27 cellular contexts compared by ENCODE assay signal in genomic region chr4:143089847-143090246, GRCh38.
"Had no signal": no experiment of that assay in that cellular context is flagged by ENCODE, and none has a peak within 500 bp of the region (broad histone marks: within the 10 kb centered on the region; RNA-seq: fewer than 3 reads in every experiment).

No MANE protein-coding gene starts in this region.

- H3K4me3 ChIP-seq: ascending aorta, breast epithelium, coronary artery, dorsolateral prefrontal cortex had no signal

- H3K27ac ChIP-seq: ascending aorta, breast epithelium, coronary artery, dorsolateral prefrontal cortex, WERI-Rb-1 had no signal

- H3K9me3 ChIP-seq: ascending aorta, breast epithelium had no signal

- H3K36me3 ChIP-seq: ascending aorta, breast epithelium, WERI-Rb-1 had no signal

- DNase-seq: activated CD4-positive, alpha-beta memory T cell treated with anti-CD3 and anti-CD28 coated beads for 36 hours; activated CD4-positive, alpha-beta T cell treated with anti-CD3 and anti-CD28 coated beads for 36 hours; activated CD4-positive, alpha-beta T cell treated with anti-CD3 and anti-CD28 coated beads, Interleukin-2, amount 10 ng/mL, durations not matched to agents 24 days and 14 days; activated CD4-positive, CD25-positive, alpha-beta regulatory T cell; activated CD4-positive, CD25-positive, alpha-beta regulatory T cell treated with anti-CD3 and anti-CD28 coated beads, Interleukin-2, amount 50 U/mL, for 72 hours; activated CD8-positive, alpha-beta memory T cell treated with anti-CD3 and anti-CD28 coated beads, Interleukin-2, amount 10 ng/mL, durations not matched to agents 7 days and 5 days; activated CD8-positive, alpha-beta memory T cell treated with anti-CD3 and anti-CD28 coated beads, Interleukin-2, amount 50 U/mL, for 4 hours; activated CD8-positive, alpha-beta T cell treated with anti-CD3 and anti-CD28 coated beads, Interleukin-2, amount 10 ng/mL, durations not matched to agents 7 days and 5 days; activated effector memory CD4-positive, alpha-beta T cell treated with anti-CD3 and anti-CD28 coated beads, Interleukin-2, amount 50 U/mL, for 16 hours; activated naive CD4-positive, alpha-beta T cell; activated naive CD4-positive, alpha-beta T cell treated with anti-CD3 and anti-CD28 coated beads, Interleukin-2, amount 10 ng/mL, durations not matched to agents 7 days and 5 days; activated naive CD8-positive, alpha-beta T cell treated with anti-CD3 and anti-CD28 coated beads, Interleukin-2, amount 10 ng/mL, durations not matched to agents 7 days and 5 days; activated T-cell treated with anti-CD3 and anti-CD28 coated beads, Interleukin-2, amount 50 U/mL, for 1 hour; activated T-cell treated with anti-CD3 and anti-CD28 coated beads, Interleukin-2, amount 50 U/mL, for 48 hours; dorsolateral prefrontal cortex; effector memory CD4-positive, alpha-beta T cell; foreskin fibroblast; T-helper 1 cell; T-helper 17 cell; T1000; WERI-Rb-1 had no signal

- FAIRE-seq: frontal cortex had no signal

- H3K4me1 ChIP-seq: ascending aorta, breast epithelium had no signal

- ATAC-seq: activated CD4-positive, alpha-beta T cell treated with anti-CD3 and anti-CD28 coated beads for 36 hours; activated CD8-positive, alpha-beta memory T cell treated with anti-CD3 and anti-CD28 coated beads, Interleukin-2, amount 10 ng/mL, durations not matched to agents 7 days and 5 days; activated CD8-positive, alpha-beta T cell treated with anti-CD3 and anti-CD28 coated beads, Interleukin-2, amount 10 ng/mL, durations not matched to agents 7 days and 5 days; activated naive CD4-positive, alpha-beta T cell treated with anti-CD3 and anti-CD28 coated beads, Interleukin-2, amount 50 U/mL, for 72 hours; esophagus mucosa; T-helper 17 cell had no signal

- H3K27me3 ChIP-seq: ascending aorta, breast epithelium, dorsolateral prefrontal cortex had no signal
